3 cellular contexts compared by ENCODE assay signal in the genomic region with DNA sequence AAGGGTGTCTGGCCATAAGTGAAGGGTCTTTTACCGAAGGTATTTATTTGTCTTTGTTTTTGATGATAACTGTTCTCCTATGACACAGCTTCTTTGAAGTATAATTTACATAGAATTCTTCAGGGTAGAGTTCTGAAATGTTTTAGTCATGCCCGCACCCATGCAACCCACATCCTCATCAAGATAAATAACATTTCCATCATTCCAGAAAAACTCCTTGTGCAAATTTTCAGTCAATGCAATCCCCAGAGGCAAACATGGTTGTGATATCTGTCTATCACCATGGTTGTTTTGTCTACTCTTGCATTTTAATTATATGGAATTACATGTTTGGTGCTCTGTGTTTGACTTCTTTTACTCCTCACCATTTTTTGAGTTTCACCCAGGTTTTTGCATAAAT.
"Had no signal": no experiment of that assay in that cellular context is flagged by ENCODE, and none has a peak within 500 bp of the region (broad histone marks: within the 10 kb centered on the region; RNA-seq: fewer than 3 reads in every experiment).

No MANE protein-coding gene starts in this region.

- ATAC-seq: GM12878 had no signal

- DNase-seq: GDM1, GF-D8 had no signal

- H3K4me3 ChIP-seq: GM12878 had no signal
